Comparison of ENCODE assay signal across 33 cellular contexts in genomic region chr5:123340928-123341327, GRCh38.
"Had no signal": no experiment of that assay in that cellular context is flagged by ENCODE, and none has a peak within 500 bp of the region (broad histone marks: within the 10 kb centered on the region; RNA-seq: fewer than 3 reads in every experiment).

No MANE protein-coding gene starts in this region.

- DNase-seq: Karpas-422, Kasumi-1, MG63, MM.1S, MV-4-11, NCI-H1048, NCI-H1092, NCI-H1092 treated with DMSO at 0.1 percent for 48 hours, NCI-H1105, NCI-H1105 treated with DMSO at 0.1 percent for 48 hours, NCI-H1417, NCI-H1417 treated with DMSO at 0.1 percent for 48 hours, NCI-H1436, NCI-H1436 treated with DMSO at 0.1 percent for 48 hours, NCI-H146, NCI-H1694, NCI-H1694 treated with DMSO at 0.1 percent for 48 hours, NCI-H187, NCI-H187 treated with DMSO at 0.1 percent for 48 hours, NCI-H1930, NCI-H2029, NCI-H2029 treated with DMSO at 0.1 percent for 48 hours, NCI-H2081, NCI-H2081 treated with DMSO at 0.1 percent for 48 hours, NCI-H2107, NCI-H2171, NCI-H2171 treated with DMSO at 0.1 percent for 48 hours, NCI-H2227 treated with DMSO at 0.1 percent for 48 hours, NCI-H226, NCI-H446, NCI-H446 treated with DMSO at 0.1 percent for 48 hours, NCI-H510A had no signal

- H3K27ac ChIP-seq: KMS-11 had no signal

- H3K9ac ChIP-seq: KMS-11 had no signal

- H3K36me3 ChIP-seq: MG63 had no signal

- H3K4me2 ChIP-seq: KMS-11 had no signal

- H3K4me3 ChIP-seq: MG63 had no signal

- H3K9me3 ChIP-seq: MG63 had no signal
